Comparison of ENCODE assay signal across 8 cellular contexts in genomic region chr11:30346068-30346688, GRCh38. TPM values are rescaled to one million over a fixed set of nuclear protein-coding genes. Genes with fewer than 3 reads are reported as not detected.
DNase-seq lines count a peak whose midpoint lies in the region; TF ChIP-seq lines count a peak whose summit lies in the region.

No MANE protein-coding gene starts in this region.

- H3K36me3 ChIP-seq in adrenal gland (replicated peaks in 1 of 2) (no peaks in the 10 kb centered on the region), thyroid gland (no peaks in the 10 kb centered on the region)

- H3K4me1 ChIP-seq in adrenal gland (replicated peaks in 1 of 2) (no peaks in the 10 kb centered on the region), thyroid gland (no peaks in the 10 kb centered on the region)

- TF ChIP-seq POLR2A in adrenal gland (IDR thresholded peaks at IDR 0.05): no peak
- no peak for TF ChIP-seq POLR2A in thyroid gland (IDR thresholded peaks at IDR 0.05)

- H3K36me3 Mint-ChIP-seq in T-helper 2 cell treated with Interferon-gamma antibody and Interleukin-4, amounts not matched to agents 5 μg/mL and 100 μg/mL, for 36 hours (ENCODE audit: low read depth): peaks cover 9% of the 10 kb centered on the region

- H3K4me3 Mint-ChIP-seq in T-helper 2 cell treated with Interferon-gamma antibody and Interleukin-4, amounts not matched to agents 5 μg/mL and 100 μg/mL, for 36 hours: no peak overlapping the region

- H3K9me3 ChIP-seq in adrenal gland (replicated peaks in 1 of 3) (no peaks in the 10 kb centered on the region), thyroid gland (no peaks in the 10 kb centered on the region)

- no peaks in the 10 kb centered on the region for H3K27me3 ChIP-seq in adrenal gland
- no peaks in the 10 kb centered on the region for H3K27me3 ChIP-seq in thyroid gland

- TF ChIP-seq CTCF in GM12864 (IDR thresholded peaks at IDR 0.05; ENCODE audit: low read depth, low read length, missing control alignments) (peak; percentile 35), adrenal gland (IDR thresholded peaks at IDR 0.05) (peak; percentile 47 to 80 (median 67)), thyroid gland (IDR thresholded peaks at IDR 0.05) (peak; percentile 23 to 88 (median 59))

- H3K4me1 Mint-ChIP-seq in T-helper 2 cell treated with Interferon-gamma antibody and Interleukin-4, amounts not matched to agents 5 μg/mL and 100 μg/mL, for 36 hours (ENCODE audit: low read depth): peaks cover 3% of the 10 kb centered on the region

- H3K4me3 ChIP-seq in GM12864 (ENCODE audit: low read depth, low read length) (no peak overlapping the region), adrenal gland (no peak overlapping the region), thyroid gland (replicated peaks in 1 of 3) (no peak overlapping the region)

- no peak overlapping the region for H3K27ac ChIP-seq in adrenal gland
- H3K27ac ChIP-seq in thyroid gland: no peak overlapping the region

- DNase-seq in A172 (ENCODE audit: low spot score): peak; percentile 45
- DNase-seq in GM12864 (ENCODE audit: low read depth): no peak
- peak; percentile 3 for DNase-seq in NCI-H2107 (lab: John Stamatoyannopoulos, UW)
- no peak for DNase-seq in adrenal gland
- peak; percentile 31 for DNase-seq in iPS-NIHi7 (ENCODE audit: extremely low spot score)
- DNase-seq in thyroid gland: no peak
- DNase-seq in activated T-cell treated with anti-CD3 and anti-CD28 coated beads for 4 hours: no peak
- DNase-seq in T-helper 2 cell treated with Interferon-gamma antibody and Interleukin-4, amounts not matched to agents 5 μg/mL and 100 μg/mL, for 36 hours (ENCODE audit: low spot score): no peak

- H3K27me3 Mint-ChIP-seq in T-helper 2 cell treated with Interferon-gamma antibody and Interleukin-4, amounts not matched to agents 5 μg/mL and 100 μg/mL, for 36 hours (ENCODE audit: low read depth): peaks cover 6% of the 10 kb centered on the region

- no peak overlapping the region for H3K27ac Mint-ChIP-seq in T-helper 2 cell treated with Interferon-gamma antibody and Interleukin-4, amounts not matched to agents 5 μg/mL and 100 μg/mL, for 36 hours

- intact Hi-C loops in adrenal gland (cut with DNase I) (loop anchor here (5.0 to 10.0 kb wide), 2 partner anchors 509 to 511 kb away; no protein-coding TSS in a partner anchor), thyroid gland (cut with DNase I) (loop anchor here (10.0 kb wide), 1 partner anchor 569 kb away; no protein-coding TSS in a partner anchor)

- 4 to 11% (median 9%) methylated on average over 5 of the region's 5 CpGs for WGBS in adrenal gland, 4 donors
- WGBS in thyroid gland, 2 donors: 18 to 19% methylated on average over 5 of the region's 5 CpGs

- H3K9me3 Mint-ChIP-seq in T-helper 2 cell treated with Interferon-gamma antibody and Interleukin-4, amounts not matched to agents 5 μg/mL and 100 μg/mL, for 36 hours: no peaks in the 10 kb centered on the region

RNA-seq across cellular contexts. Expression of gene ARL14EP, which starts 23.3 kb away (rescaled TPM):
- total RNA-seq in A172 (2014; rRNA removed; shearing (Covaris generic)): 32.8 and 33.4 TPM in 2 replicates
- total RNA-seq in adrenal gland (10 to 100 TPM; 12.0 to 49.5 (median 31.7) TPM), thyroid gland (10 to 100 TPM; 28.2 to 60.5 (median 45.1) TPM)
- polyA plus RNA-seq in adrenal gland: 10 to 100 TPM; 13.8 to 44.7 (median 16.5) TPM

Comparison
In these comparisons a context has a peak if more than half of its experiments do, and no peak if none do; other contexts are left out.
1. DNase-seq: peak in A172 (single experiment), NCI-H2107 (single experiment) and iPS-NIHi7 (single experiment); none in GM12864 (single experiment), adrenal gland (0 of 7), thyroid gland (0 of 2), activated T-cell treated with anti-CD3 and anti-CD28 coated beads for 4 hours (single experiment) and T-helper 2 cell treated with Interferon-gamma antibody and Interleukin-4, amounts not matched to agents 5 μg/mL and 100 μg/mL, for 36 hours (single experiment).
2. Peak in every context shown above with its lines, with median percentiles within 50 percentile points of each other: CTCF ChIP-seq.